ENCODE assay signal across 8 cellular contexts in genomic region chr2:128028668-128029054, GRCh38. TPM values are rescaled to one million over a fixed set of nuclear protein-coding genes. Genes with fewer than 3 reads are reported as not detected.
DNase-seq lines count a peak whose midpoint lies in the region; ATAC-seq and TF ChIP-seq lines count a peak whose summit lies in the region.

No MANE protein-coding gene starts in this region.

- 0% methylated on average over 1 of the region's 1 CpG for WGBS in testis, 2 donors

- H3K27ac ChIP-seq in left lung (peak overlapping the region; percentile 64 to 95), testis (peak overlapping the region; percentile 92 to 95)

- H3K27me3 Mint-ChIP-seq in activated CD8-positive, alpha-beta memory T cell treated with anti-CD3 and anti-CD28 coated beads, Interleukin-2, amount 10 ng/mL, durations not matched to agents 7 days and 5 days = no peaks in the 10 kb centered on the region

- intact Hi-C loops in left lung (cut with DNase I) (loop anchor here in 1 of 2 donors (10.0 kb wide), 1 partner anchor 144 kb away; the partner anchor contains the start of gene AMMECR1L), testis (cut with DNase I; ENCODE audit: low total_unique reads) (no loop called here)

- CTCF ChIA-PET in activated CD8-positive, alpha-beta memory T cell treated with anti-CD3 and anti-CD28 coated beads, Interleukin-2, amount 10 ng/mL, durations not matched to agents 7 days and 5 days (lab: Charles Lee) = interaction anchor here (1.1 kb wide), 1 partner anchor 13 kb away, joined by 3 read pairs; no protein-coding TSS in a partner anchor

- H3K9me3 Mint-ChIP-seq in activated CD8-positive, alpha-beta memory T cell treated with anti-CD3 and anti-CD28 coated beads, Interleukin-2, amount 10 ng/mL, durations not matched to agents 7 days and 5 days (ENCODE audit: low read depth) = peaks cover 8% of the 10 kb centered on the region

- no peak for ATAC-seq in activated CD8-positive, alpha-beta memory T cell treated with anti-CD3 and anti-CD28 coated beads, Interleukin-2, amount 10 ng/mL, durations not matched to agents 7 days and 5 days
- no peak for ATAC-seq in left lung
- no peak for ATAC-seq in HG03520 (IDR thresholded peaks at IDR 0.05; ENCODE audit: unreplicated experiment)
- ATAC-seq in HG03521 (IDR thresholded peaks at IDR 0.05; ENCODE audit: unreplicated experiment) = no peak
- no peak for ATAC-seq in GM18498 (IDR thresholded peaks at IDR 0.05; ENCODE audit: unreplicated experiment)

- peaks cover 19% of the 10 kb centered on the region for H3K4me1 Mint-ChIP-seq in activated CD8-positive, alpha-beta memory T cell treated with anti-CD3 and anti-CD28 coated beads, Interleukin-2, amount 10 ng/mL, durations not matched to agents 7 days and 5 days

- H3K4me3 ChIP-seq in adipocyte (ENCODE audit: low read length) = peak overlapping the region; percentile 90
- H3K4me3 ChIP-seq in left lung = peak overlapping the region; percentile 95 to 100
- peak overlapping the region; percentile 98 to 100 for H3K4me3 ChIP-seq in testis

- H3K4me1 ChIP-seq in adipocyte (ENCODE audit: control insufficient read depth, insufficient read depth, low read length) (peaks cover 13% of the 10 kb centered on the region), left lung (peaks cover 5 to 28% of the 10 kb centered on the region in 2 donors), testis (peaks cover 15% of the 10 kb centered on the region)

- H3K9me3 ChIP-seq in adipocyte (ENCODE audit: control insufficient read depth, low read length) = peaks cover 11% of the 10 kb centered on the region
- H3K9me3 ChIP-seq in left lung = peaks cover 0 to 3% of the 10 kb centered on the region in 2 donors
- H3K9me3 ChIP-seq in testis = no peaks in the 10 kb centered on the region

- H3K36me3 Mint-ChIP-seq in activated CD8-positive, alpha-beta memory T cell treated with anti-CD3 and anti-CD28 coated beads, Interleukin-2, amount 10 ng/mL, durations not matched to agents 7 days and 5 days = peaks cover 3% of the 10 kb centered on the region

- H3K27me3 ChIP-seq in adipocyte (replicated peaks; ENCODE audit: control insufficient read depth, insufficient read depth, low read length) (no peaks in the 10 kb centered on the region), left lung (no peaks in the 10 kb centered on the region), testis (no peaks in the 10 kb centered on the region)

- TF ChIP-seq POLR2A in testis (IDR thresholded peaks at IDR 0.05) = no peak

- H3K4me3 Mint-ChIP-seq in activated CD8-positive, alpha-beta memory T cell treated with anti-CD3 and anti-CD28 coated beads, Interleukin-2, amount 10 ng/mL, durations not matched to agents 7 days and 5 days = peak overlapping the region; percentile 78

- H3K9ac ChIP-seq in adipocyte (ENCODE audit: low read length) = peak overlapping the region; percentile 81

- DNase-seq in activated CD8-positive, alpha-beta memory T cell treated with anti-CD3 and anti-CD28 coated beads, Interleukin-2, amount 10 ng/mL, durations not matched to agents 7 days and 5 days = no peak
- DNase-seq in activated CD8-positive, alpha-beta memory T cell treated with anti-CD3 and anti-CD28 coated beads for 24 hours = no peak
- DNase-seq in adipocyte (ENCODE audit: low read depth) (no peak), left lung (no peak), testis (no peak)

- H3K27ac Mint-ChIP-seq in activated CD8-positive, alpha-beta memory T cell treated with anti-CD3 and anti-CD28 coated beads, Interleukin-2, amount 10 ng/mL, durations not matched to agents 7 days and 5 days = peak overlapping the region; percentile 80

- TF ChIP-seq CTCF in left lung (IDR thresholded peaks at IDR 0.05) = no peak
- no peak for TF ChIP-seq CTCF in testis (IDR thresholded peaks at IDR 0.05)

- H3K36me3 ChIP-seq in adipocyte (ENCODE audit: control insufficient read depth, insufficient read depth, low read length, severe bottlenecking) (no peaks in the 10 kb centered on the region), left lung (no peaks in the 10 kb centered on the region), testis (ENCODE audit: low read depth, missing control alignments) (no peaks in the 10 kb centered on the region)

RNA-seq across cellular contexts. Expression of gene SAP130, which starts 0.8 kb away (rescaled TPM):
- total RNA-seq in activated CD8-positive, alpha-beta memory T cell treated with anti-CD3 and anti-CD28 coated beads, Interleukin-2, amount 10 ng/mL, durations not matched to agents 7 days and 5 days = 10 to 100 TPM; 40.0 to 43.7 TPM
- total RNA-seq in left lung = 10 to 100 TPM; 19.1 to 23.2 TPM
- total RNA-seq in testis = 10 to 100 TPM; 82.4 to 85.7 TPM
- polyA plus RNA-seq in testis (ENCODE audit: insufficient read depth, low read depth, low replicate concordance) = 129 TPM
